ENCODE assay signal across 16 cellular contexts in genomic region chr9:109016132-109016531, GRCh38.
"Had no signal": no experiment of that assay in that cellular context is flagged by ENCODE, and none has a peak within 500 bp of the region (broad histone marks: within the 10 kb centered on the region; RNA-seq: fewer than 3 reads in every experiment).

No MANE protein-coding gene starts in this region.

- DNase-seq: activated effector memory CD4-positive, alpha-beta T cell treated with anti-CD3 and anti-CD28 coated beads, Interleukin-2, amount 50 U/mL, for 16 hours; activated naive CD8-positive, alpha-beta T cell treated with anti-CD3 and anti-CD28 coated beads, Interleukin-2, amount 10 ng/mL, durations not matched to agents 7 days and 5 days; activated T-cell treated with anti-CD3 and anti-CD28 coated beads, Interleukin-2, amount 50 U/mL, for 4 hours; aorta; esophagus squamous epithelium; foreskin keratinocyte; heart right ventricle; naive thymus-derived CD8-positive, alpha-beta T cell; nucleus accumbens; psoas muscle; stimulated activated CD4-positive, alpha-beta T cell treated with anti-CD3 and anti-CD28 coated beads, Interleukin-4, amount 100 ng/mL, for 24 hours; tibial artery had no signal

- H3K4me3 Mint-ChIP-seq: activated naive CD8-positive, alpha-beta T cell treated with anti-CD3 and anti-CD28 coated beads, Interleukin-2, amount 10 ng/mL, durations not matched to agents 7 days and 5 days; activated T-cell treated with anti-CD3 and anti-CD28 coated beads, Interleukin-2, amount 50 U/mL, for 4 hours; naive thymus-derived CD8-positive, alpha-beta T cell had no signal

- H3K4me3 ChIP-seq: esophagus squamous epithelium, heart right ventricle, psoas muscle, tibial artery, vagina had no signal

- ATAC-seq: activated CD4-positive, CD25-positive, alpha-beta regulatory T cell treated with anti-CD3 and anti-CD28 coated beads, Interleukin-2, amount 50 U/mL, for 24 hours; activated T-cell treated with anti-CD3 and anti-CD28 coated beads, Interleukin-2, amount 50 U/mL, for 4 hours; foreskin keratinocyte; heart right ventricle; naive thymus-derived CD8-positive, alpha-beta T cell; psoas muscle had no signal

- H3K27ac ChIP-seq: esophagus squamous epithelium, foreskin keratinocyte, psoas muscle, tibial artery, vagina had no signal

- H3K36me3 ChIP-seq: vagina had no signal

- FAIRE-seq: colon, keratinocyte had no signal

- H3K9me3 Mint-ChIP-seq: activated naive CD8-positive, alpha-beta T cell treated with anti-CD3 and anti-CD28 coated beads, Interleukin-2, amount 10 ng/mL, durations not matched to agents 7 days and 5 days; activated T-cell treated with anti-CD3 and anti-CD28 coated beads, Interleukin-2, amount 50 U/mL, for 4 hours; naive thymus-derived CD8-positive, alpha-beta T cell had no signal

- H3K9me3 ChIP-seq: esophagus squamous epithelium, heart right ventricle, psoas muscle, tibial artery, vagina had no signal

- H3K27me3 Mint-ChIP-seq: activated naive CD8-positive, alpha-beta T cell treated with anti-CD3 and anti-CD28 coated beads, Interleukin-2, amount 10 ng/mL, durations not matched to agents 7 days and 5 days had no signal

- H3K27ac Mint-ChIP-seq: activated naive CD8-positive, alpha-beta T cell treated with anti-CD3 and anti-CD28 coated beads, Interleukin-2, amount 10 ng/mL, durations not matched to agents 7 days and 5 days had no signal

- H3K27me3 ChIP-seq: foreskin keratinocyte, heart right ventricle, tibial artery, vagina had no signal
